7 cellular contexts compared by ENCODE assay signal in the genomic region with DNA sequence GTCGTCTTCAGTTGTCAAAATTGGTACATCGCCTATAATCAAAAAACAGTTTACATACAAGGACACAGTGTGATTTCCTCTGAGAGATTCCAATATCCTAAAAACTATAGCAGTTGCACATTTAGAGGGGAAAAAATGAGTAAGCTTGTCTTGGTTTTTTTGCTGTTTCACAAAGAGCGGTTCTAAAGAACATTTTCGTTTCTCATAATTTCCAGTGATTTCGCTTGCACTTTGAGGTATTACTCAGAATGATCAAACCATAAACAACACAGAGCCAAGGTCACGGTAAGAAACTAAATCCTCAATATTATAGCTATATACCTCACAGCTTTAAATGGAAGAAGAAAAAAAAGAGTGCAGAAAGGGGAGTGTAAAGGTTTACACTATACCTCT. TPM values are rescaled to one million over a fixed set of nuclear protein-coding genes. Genes with fewer than 3 reads are reported as not detected.
DNase-seq lines count a peak whose midpoint lies in the region; ATAC-seq, FAIRE-seq and TF ChIP-seq lines count a peak whose summit lies in the region.

No MANE protein-coding gene starts in this region.

- no peak for FAIRE-seq in small intestine (lab: Jason Lieb, UNC)

- DNase-seq in HFFc6: no peak
- DNase-seq in RWPE2 (ENCODE audit: low spot score): no peak
- DNase-seq in fibroblast of pulmonary artery (ENCODE audit: low read depth): no peak
- DNase-seq in small intestine: peak; percentile 18
- no peak for DNase-seq in hepatic stellate cell (ENCODE audit: low spot score)
- DNase-seq in activated CD4-positive, alpha-beta T cell treated with anti-CD3 and anti-CD28 coated beads, Interleukin-2, amount 50 U/mL, for 1 hour: no peak

- peaks cover 14% of the 10 kb centered on the region for H3K36me3 Mint-ChIP-seq in HFFc6 (ENCODE audit: low read depth)

- H3K36me3 ChIP-seq in RWPE2 (ENCODE audit: low read depth) (peaks cover 46% of the 10 kb centered on the region), small intestine (ENCODE audit: control insufficient read depth in 2 of 2, insufficient read depth in 2 of 2, low read length in 2 of 2) (peaks cover 0 to 6% of the 10 kb centered on the region in 2 donors)

- peaks cover 31% of the 10 kb centered on the region for H3K4me1 Mint-ChIP-seq in HFFc6 (ENCODE audit: low read depth)

- H3K27me3 ChIP-seq in RWPE2 (ENCODE audit: insufficient read depth, poor library complexity, severe bottlenecking): no peaks in the 10 kb centered on the region
- H3K27me3 ChIP-seq in small intestine (ENCODE audit: control insufficient read depth in 2 of 2, insufficient read depth in 2 of 2, low read length in 2 of 2): no peaks in the 10 kb centered on the region

- H3K4me3 ChIP-seq in RWPE2 (ENCODE audit: severe bottlenecking) (peak overlapping the region; percentile 92), fibroblast of pulmonary artery (replicated peaks; ENCODE audit: low read depth, low read length) (peak overlapping the region; percentile 91), small intestine (ENCODE audit: low read depth in 1 of 2, low read length in 2 of 2) (peak overlapping the region in 1 of 2 donors; percentile 99)

- H3K27me3 Mint-ChIP-seq in HFFc6 (ENCODE audit: insufficient read depth): no peaks in the 10 kb centered on the region

- ATAC-seq in GM18858 (IDR thresholded peaks at IDR 0.05; ENCODE audit: unreplicated experiment) (peak; percentile 57), RWPE2 (ENCODE audit: low read depth) (no peak)

- peak overlapping the region; percentile 85 for H3K27ac Mint-ChIP-seq in HFFc6

- H3K9me3 ChIP-seq in RWPE2 (ENCODE audit: severe bottlenecking) (no peaks in the 10 kb centered on the region), small intestine (ENCODE audit: control insufficient read depth, low read depth) (no peaks in the 10 kb centered on the region)

- 49 to 68% (median 59%) methylated on average over 6 of the region's 6 CpGs for WGBS in small intestine, 3 donors

- peak overlapping the region; percentile 96 for H3K4me3 Mint-ChIP-seq in HFFc6

- peak overlapping the region; percentile 57 for H3K27ac ChIP-seq in RWPE2 (ENCODE audit: poor library complexity, severe bottlenecking)
- peak overlapping the region in 1 of 2 donors; percentile 86 for H3K27ac ChIP-seq in small intestine (ENCODE audit: low read depth in 1 of 2, low read length in 1 of 2)

- H3K9me3 Mint-ChIP-seq in HFFc6: no peaks in the 10 kb centered on the region

- peaks cover 19% of the 10 kb centered on the region for H3K4me1 ChIP-seq in RWPE2 (ENCODE audit: insufficient read depth, poor library complexity, severe bottlenecking)
- peaks cover 0 to 4% of the 10 kb centered on the region in 2 donors for H3K4me1 ChIP-seq in small intestine (ENCODE audit: control insufficient read depth in 2 of 2, insufficient read depth in 1 of 2, low read depth in 1 of 2, low read length in 1 of 2)

- TF ChIP-seq CTCF in HFFc6 (IDR thresholded peaks at IDR 0.05): no peak
- TF ChIP-seq CTCF in RWPE2 (IDR thresholded peaks at IDR 0.05; ENCODE audit: poor library complexity, severe bottlenecking): no peak
- no peak for TF ChIP-seq CTCF in fibroblast of pulmonary artery (IDR thresholded peaks at IDR 0.05; ENCODE audit: low read length, missing control alignments)

RNA-seq across cellular contexts. Expression of a gene that starts 0.9 kb away (rescaled TPM):
- total RNA-seq in HFFc6 (2021; fragmentation: NEBNext Ultra II Directional; extraction: Animal tissue kit (Norgen Biotek cat#: 25700)): 10 to 100 TPM; 10.2 to 13.5 (median 12.8) TPM
- polyA plus RNA-seq in small intestine: 1 to 10 TPM; 1.9 to 5.4 (median 3.1) TPM

RNA-seq across cellular contexts. Expression of a gene that starts 44.9 kb away (rescaled TPM):
- under 1 TPM in 5 of 6 experiments, not detected in 1; 0.43 to 0.82 (median 0.71) TPM for total RNA-seq in HFFc6 (2021; fragmentation: NEBNext Ultra II Directional; extraction: Animal tissue kit (Norgen Biotek cat#: 25700))
- polyA plus RNA-seq in small intestine: 1 to 10 TPM in 2 of 3 donors, not detected in 1; 1.4 to 3.3 TPM
